Comparison of ENCODE assay signal across 1 cellular context in genomic region chr2:113872201-113872600, GRCh38.
TF ChIP-seq lines count a peak whose summit lies in the region.

No MANE protein-coding gene starts in this region.

TF ChIP-seq in SK-N-SH treated with all-trans-retinoic acid at 6 μM for 48 hours, 23 proteins besides CTCF, POLR2A, EP300 and RAD21 (continued from another document):
- TF ChIP-seq CREB5 (CRISPR knock-in tag; IDR thresholded peaks at IDR 0.05; ENCODE audit: low read depth) (no peak), TOX (CRISPR knock-in tag; IDR thresholded peaks at IDR 0.05; ENCODE audit: borderline replicate concordance) (no peak)
TF ChIP-seq in SK-N-SH treated with all-trans-retinoic acid at 6 μM for 48 hours: peak in this region for 0.
